ENCODE assay signal across 36 cellular contexts in genomic region chr10:53716156-53716555, GRCh38.
"Had no signal": no experiment of that assay in that cellular context is flagged by ENCODE, and none has a peak within 500 bp of the region (broad histone marks: within the 10 kb centered on the region; RNA-seq: fewer than 3 reads in every experiment).

No MANE protein-coding gene starts in this region.

- H3K9me3 ChIP-seq: MG63 had no signal

- H3K27ac ChIP-seq: KMS-11 had no signal

- DNase-seq: Karpas-422, Kasumi-1, MG63, MM.1S, MV-4-11, NCI-H1048, NCI-H1092, NCI-H1092 treated with DMSO at 0.1 percent for 48 hours, NCI-H1105, NCI-H1105 treated with DMSO at 0.1 percent for 48 hours, NCI-H1417 treated with DMSO at 0.1 percent for 48 hours, NCI-H1436, NCI-H1436 treated with DMSO at 0.1 percent for 48 hours, NCI-H146, NCI-H1694, NCI-H1694 treated with DMSO at 0.1 percent for 48 hours, NCI-H187, NCI-H187 treated with DMSO at 0.1 percent for 48 hours, NCI-H1930, NCI-H2029, NCI-H2029 treated with DMSO at 0.1 percent for 48 hours, NCI-H2081, NCI-H2081 treated with DMSO at 0.1 percent for 48 hours, NCI-H2107, NCI-H2171, NCI-H2171 treated with DMSO at 0.1 percent for 48 hours, NCI-H2227 treated with DMSO at 0.1 percent for 48 hours, NCI-H226, NCI-H345, NCI-H446, NCI-H446 treated with DMSO at 0.1 percent for 48 hours, NCI-H510A, NCI-H510A treated with DMSO at 0.1 percent for 48 hours, NCI-H524, NCI-H524 treated with DMSO at 0.1 percent for 48 hours had no signal

- H3K4me3 ChIP-seq: MG63 had no signal

- H3K27me3 ChIP-seq: MG63 had no signal

- H3K36me3 ChIP-seq: MG63 had no signal
